14 cellular contexts compared by ENCODE assay signal in genomic region chr16:85582177-85582888, GRCh38. TPM values are rescaled to one million over a fixed set of nuclear protein-coding genes. Genes with fewer than 3 reads are reported as not detected.
A peak's percentile ranks its signal among the peaks of the same experiment; 100 is the strongest.
DNase-seq lines count a peak whose midpoint lies in the region; ATAC-seq and TF ChIP-seq lines count a peak whose summit lies in the region.
"Had no signal": no experiment of that assay in that cellular context is flagged by ENCODE, and none has a peak within 500 bp of the region (broad histone marks: within the 10 kb centered on the region; RNA-seq: fewer than 3 reads in every experiment).

No MANE protein-coding gene starts in this region.

- H3K36me3 ChIP-seq in stomach smooth muscle (ENCODE audit: control insufficient read depth in 2 of 2, insufficient read depth in 2 of 2, low read length in 2 of 2) = no peaks in the 10 kb centered on the region
- H3K36me3 ChIP-seq: left ventricle myocardium inferior had no signal

- POLR2A ChIA-PET in activated B cell treated with CpG ODN at 0.5 μM for 24 hours (lab: Charles Lee) (interaction anchor here (0.6 kb wide), 1 partner anchor 30 kb away, joined by 4 read pairs; no protein-coding TSS in a partner anchor), GM10248 (lab: Yijun Ruan, JAX) (interaction anchor here (0.5 kb wide), 1 partner anchor 142 kb away, joined by 3 read pairs; no protein-coding TSS in a partner anchor)

- DNase-seq in NCI-H82 (lab: John Stamatoyannopoulos, UW) = peak; percentile 46
- DNase-seq in NCI-H82 treated with DMSO at 0.1 percent for 48 hours (lab: John Stamatoyannopoulos, UW; ENCODE audit: unreplicated experiment) = no peak
- DNase-seq in activated B cell treated with CpG ODN at 0.5 μM for 24 hours = no peak
- DNase-seq in immature natural killer cell = no peak
- no peak for DNase-seq in caudate nucleus (lab: John Stamatoyannopoulos, UW)
- no peak for DNase-seq in GM10248 (ENCODE audit: extremely low spot score)
- DNase-seq in GM10266 (ENCODE audit: extremely low spot score) = no peak
- DNase-seq: activated T-cell treated with anti-CD3 and anti-CD28 coated beads, Interleukin-2, amount 50 U/mL, for 48 hours; DMS153; left ventricle myocardium inferior; NCI-H2081 treated with DMSO at 0.1 percent for 48 hours; nucleus accumbens had no signal

- no peak overlapping the region for H3K27ac Mint-ChIP-seq in activated B cell treated with CpG ODN at 0.5 μM for 24 hours
- H3K27ac Mint-ChIP-seq in immature natural killer cell = peak overlapping the region; percentile 13 to 67 (median 48)

- no peaks in the 10 kb centered on the region for H3K9me3 ChIP-seq in stomach smooth muscle (ENCODE audit: control insufficient read depth in 2 of 2, low read length in 2 of 2)
- H3K9me3 ChIP-seq: A549, left ventricle myocardium inferior had no signal

- peak overlapping the region; percentile 46 for H3K27ac ChIP-seq in stomach smooth muscle (ENCODE audit: low read length)
- H3K27ac ChIP-seq in caudate nucleus (ENCODE audit: low read depth, low read length) = no peak overlapping the region
- H3K27ac ChIP-seq: A549, left ventricle myocardium inferior had no signal

- intact Hi-C loops in activated B cell treated with CpG ODN at 0.5 μM for 24 hours (cut with micrococcal nuclease) = no loop called here

- H3K4me1 Mint-ChIP-seq in activated B cell treated with CpG ODN at 0.5 μM for 24 hours (peaks cover 30% of the 10 kb centered on the region), immature natural killer cell (peaks cover 87% of the 10 kb centered on the region in 2 donors)

- no peaks in the 10 kb centered on the region for H3K27me3 Mint-ChIP-seq in activated B cell treated with CpG ODN at 0.5 μM for 24 hours
- peaks cover 0 to 11% (median 4%) of the 10 kb centered on the region in 3 donors for H3K27me3 Mint-ChIP-seq in immature natural killer cell (ENCODE audit: low read depth in 3 of 3)

- H3K9ac ChIP-seq in stomach smooth muscle (ENCODE audit: low read length in 2 of 2) = no peak overlapping the region

- H3K4me1 ChIP-seq in stomach smooth muscle (ENCODE audit: control insufficient read depth, insufficient read depth, low read length) = peaks cover 65% of the 10 kb centered on the region
- H3K4me1 ChIP-seq: A549 had no signal

- H3K9me3 Mint-ChIP-seq in activated B cell treated with CpG ODN at 0.5 μM for 24 hours (no peaks in the 10 kb centered on the region), immature natural killer cell (no peaks in the 10 kb centered on the region)

- H3K36me3 Mint-ChIP-seq in activated B cell treated with CpG ODN at 0.5 μM for 24 hours (ENCODE audit: low read depth) = peaks cover 1% of the 10 kb centered on the region
- peaks cover 0 to 5% (median 0%) of the 10 kb centered on the region in 3 donors for H3K36me3 Mint-ChIP-seq in immature natural killer cell

- no peaks in the 10 kb centered on the region for H3K27me3 ChIP-seq in stomach smooth muscle (ENCODE audit: control insufficient read depth in 1 of 2, insufficient read depth in 2 of 2, low read length in 2 of 2)

- peak overlapping the region; percentile 29 to 40 for H3K4me3 ChIP-seq in stomach smooth muscle (ENCODE audit: low read length in 2 of 2)
- H3K4me3 ChIP-seq: A549, left ventricle myocardium inferior had no signal

- peak; percentile 34 for ATAC-seq in activated B cell treated with CpG ODN at 0.5 μM for 24 hours (ENCODE audit: low read depth)
- ATAC-seq: A549 had no signal

- CTCF ChIA-PET in activated B cell treated with CpG ODN at 0.5 μM for 24 hours (lab: Charles Lee) (no interaction called here), GM10248 (lab: Yijun Ruan, JAX) (interaction anchor here (0.8 to 2.1 kb wide), 7 partner anchors 17 to 189 kb away, joined by 3 to 9 read pairs (median 3); no protein-coding TSS in a partner anchor)

- no peak for TF ChIP-seq CTCF in activated B cell treated with CpG ODN at 0.5 μM for 24 hours (IDR thresholded peaks at IDR 0.05)
- no peak for TF ChIP-seq CTCF in GM10248 (IDR thresholded peaks at IDR 0.05; ENCODE audit: control extremely low read depth, extremely low read depth, low read depth, missing control alignments)
- TF ChIP-seq CTCF in GM10266 (IDR thresholded peaks at IDR 0.05; ENCODE audit: control insufficient read depth, insufficient read depth, low read depth, missing control alignments) = no peak

- H3K4me3 Mint-ChIP-seq in activated B cell treated with CpG ODN at 0.5 μM for 24 hours = no peak overlapping the region
- peak overlapping the region in 3 of 5 donors; percentile 27 to 48 (median 32) for H3K4me3 Mint-ChIP-seq in immature natural killer cell

RNA-seq across cellular contexts. Expression of gene GSE1, which starts 30.8 kb away (rescaled TPM):
- total RNA-seq in activated B cell treated with CpG ODN at 0.5 μM for 24 hours = 37.8 and 48.3 TPM in 2 replicates
- polyA plus RNA-seq in immature natural killer cell = 1 to 10 TPM in 2 of 3 donors, under 1 TPM in 1; 0.15 to 9.4 (median 2.9) TPM
